13 cellular contexts compared by ENCODE assay signal in genomic region chr20:25083141-25083772, GRCh38. TPM values are rescaled to one million over a fixed set of nuclear protein-coding genes. Genes with fewer than 3 reads are reported as not detected.
DNase-seq lines count a peak whose midpoint lies in the region; ATAC-seq and TF ChIP-seq lines count a peak whose summit lies in the region.
"Had no signal": no experiment of that assay in that cellular context is flagged by ENCODE, and none has a peak within 500 bp of the region (broad histone marks: within the 10 kb centered on the region; RNA-seq: fewer than 3 reads in every experiment).

No MANE protein-coding gene starts in this region.

- H3K9me3 ChIP-seq in CD4-positive, CD25-positive, alpha-beta regulatory T cell (ENCODE audit: control insufficient read depth in 2 of 2, low read length in 2 of 2) = no peaks in the 10 kb centered on the region
- H3K9me3 ChIP-seq: heart left ventricle had no signal

- no peaks in the 10 kb centered on the region for H3K9me2 ChIP-seq in GM23338 (ENCODE audit: insufficient read depth)

- H3K4me1 ChIP-seq in CD4-positive, CD25-positive, alpha-beta regulatory T cell (ENCODE audit: control insufficient read depth, insufficient read depth, low read length, poor library complexity, severe bottlenecking) = peaks cover 37% of the 10 kb centered on the region
- peaks cover 11% of the 10 kb centered on the region for H3K4me1 ChIP-seq in GM23338 (ENCODE audit: insufficient read depth)

- no peak for DNase-seq in CD4-positive, CD25-positive, alpha-beta regulatory T cell
- DNase-seq in GM23338 (ENCODE audit: low spot score) = peak; percentile 43
- DNase-seq in activated naive CD8-positive, alpha-beta T cell treated with anti-CD3 and anti-CD28 coated beads for 36 hours = no peak
- DNase-seq in mesenteric fat pad (ENCODE audit: low spot score) = peak; percentile 57
- DNase-seq in UCSD-AML1 (lab: John Stamatoyannopoulos, UW; ENCODE audit: unreplicated experiment) = no peak
- DNase-seq: heart left ventricle, SHP77 had no signal

- peak overlapping the region; percentile 72 for H2AFZ ChIP-seq in GM23338

- no peaks in the 10 kb centered on the region for H3K36me3 Mint-ChIP-seq in CD4-positive, CD25-positive, alpha-beta regulatory T cell
- no peaks in the 10 kb centered on the region for H3K36me3 Mint-ChIP-seq in GM23338 (ENCODE audit: low read depth)
- H3K36me3 Mint-ChIP-seq in activated naive CD8-positive, alpha-beta T cell treated with anti-CD3 and anti-CD28 coated beads for 36 hours = no peaks in the 10 kb centered on the region
- H3K36me3 Mint-ChIP-seq: memory B cell had no signal

- ATAC-seq in CD4-positive, CD25-positive, alpha-beta regulatory T cell (ENCODE audit: low read depth in 2 of 2) = no peak
- ATAC-seq in GM23338 = peak; percentile 3; the same call in 2 of the 3 replicates
- ATAC-seq in GM19328 (IDR thresholded peaks at IDR 0.05; ENCODE audit: unreplicated experiment) = no peak
- ATAC-seq in HG03097 (IDR thresholded peaks at IDR 0.05; ENCODE audit: low FRiP score, unreplicated experiment) = no peak
- no peak for ATAC-seq in HG03039 (IDR thresholded peaks at IDR 0.05; ENCODE audit: unreplicated experiment)

- H3K27me3 ChIP-seq in CD4-positive, CD25-positive, alpha-beta regulatory T cell (ENCODE audit: control insufficient read depth, insufficient read depth, low read length) = peaks cover 39% of the 10 kb centered on the region
- peaks cover 99% of the 10 kb centered on the region for H3K27me3 ChIP-seq in GM23338 (ENCODE audit: insufficient read depth)

- no peak for TF ChIP-seq CTCF in GM23338 (conservative IDR thresholded peaks at IDR 0.05; ENCODE audit: low read depth in 2 of 2)

- peak overlapping the region; percentile 40 to 76 (median 58) for H3K4me3 Mint-ChIP-seq in CD4-positive, CD25-positive, alpha-beta regulatory T cell
- H3K4me3 Mint-ChIP-seq in GM23338 = peak overlapping the region; percentile 65
- peak overlapping the region; percentile 7 for H3K4me3 Mint-ChIP-seq in activated naive CD8-positive, alpha-beta T cell treated with anti-CD3 and anti-CD28 coated beads for 36 hours
- H3K4me3 Mint-ChIP-seq: memory B cell had no signal

- no peak overlapping the region for H3K27ac ChIP-seq in CD4-positive, CD25-positive, alpha-beta regulatory T cell (ENCODE audit: insufficient read depth, low read length, poor library complexity, severe bottlenecking)
- H3K27ac ChIP-seq in GM23338 (ENCODE audit: low read depth) = no peak overlapping the region
- H3K27ac ChIP-seq: heart left ventricle had no signal

- peaks cover 1 to 31% (median 15%) of the 10 kb centered on the region in 4 donors for H3K4me1 Mint-ChIP-seq in CD4-positive, CD25-positive, alpha-beta regulatory T cell
- peaks cover 19% of the 10 kb centered on the region for H3K4me1 Mint-ChIP-seq in GM23338
- H3K4me1 Mint-ChIP-seq in activated naive CD8-positive, alpha-beta T cell treated with anti-CD3 and anti-CD28 coated beads for 36 hours = peaks cover 12% of the 10 kb centered on the region

- peaks cover 10% of the 10 kb centered on the region for H4K20me1 ChIP-seq in GM23338 (replicated peaks; ENCODE audit: insufficient read depth)

- H3K36me3 ChIP-seq in CD4-positive, CD25-positive, alpha-beta regulatory T cell (ENCODE audit: control insufficient read depth, insufficient read depth, low read length) = no peaks in the 10 kb centered on the region
- H3K36me3 ChIP-seq in GM23338 (ENCODE audit: insufficient read depth) = no peaks in the 10 kb centered on the region
- H3K36me3 ChIP-seq: heart left ventricle had no signal

- peak overlapping the region; percentile 93 for H3K4me2 ChIP-seq in GM23338

- no peak overlapping the region for H3K27ac Mint-ChIP-seq in CD4-positive, CD25-positive, alpha-beta regulatory T cell
- H3K27ac Mint-ChIP-seq in GM23338 = no peak overlapping the region
- H3K27ac Mint-ChIP-seq in activated naive CD8-positive, alpha-beta T cell treated with anti-CD3 and anti-CD28 coated beads for 36 hours = no peak overlapping the region
- H3K27ac Mint-ChIP-seq: memory B cell had no signal

- peaks cover 68% of the 10 kb centered on the region for H3K27me3 Mint-ChIP-seq in CD4-positive, CD25-positive, alpha-beta regulatory T cell
- H3K27me3 Mint-ChIP-seq in GM23338 (ENCODE audit: insufficient read depth, low read depth, poor library complexity) = peaks cover 90% of the 10 kb centered on the region
- peaks cover 78% of the 10 kb centered on the region for H3K27me3 Mint-ChIP-seq in activated naive CD8-positive, alpha-beta T cell treated with anti-CD3 and anti-CD28 coated beads for 36 hours

- H3K4me3 ChIP-seq in CD4-positive, CD25-positive, alpha-beta regulatory T cell (ENCODE audit: low read depth, low read length) = peak overlapping the region; percentile 37
- H3K4me3 ChIP-seq in GM23338 = peak overlapping the region; percentile 72

- H3K9me3 Mint-ChIP-seq in CD4-positive, CD25-positive, alpha-beta regulatory T cell = peaks cover 0 to 7% (median 0%) of the 10 kb centered on the region in 7 donors
- H3K9me3 Mint-ChIP-seq in GM23338 = peaks cover 3% of the 10 kb centered on the region; the same call in 2 of the 3 replicates
- H3K9me3 Mint-ChIP-seq in activated naive CD8-positive, alpha-beta T cell treated with anti-CD3 and anti-CD28 coated beads for 36 hours = no peaks in the 10 kb centered on the region
- H3K9me3 Mint-ChIP-seq: memory B cell had no signal

- H3K79me2 ChIP-seq in GM23338 (replicated peaks; ENCODE audit: insufficient read depth) = no peaks in the 10 kb centered on the region

- H3F3A ChIP-seq in GM23338 (replicated peaks; ENCODE audit: low read depth) = 0 out of 2 replicates have a peak, but pooled peaks cover 5% of the 10 kb centered on the region

TF ChIP-seq in GM23338, 12 proteins besides CTCF, POLR2A, EP300 and RAD21 (continues in another document):
- no peak for TF ChIP-seq EZH2phosphoT487 (IDR thresholded peaks at IDR 0.05; ENCODE audit: unreplicated experiment)

RNA-seq across cellular contexts. Expression of gene VSX1, which starts 1.3 kb away (rescaled TPM):
- total RNA-seq in CD4-positive, CD25-positive, alpha-beta regulatory T cell = not detected
- not detected for polyA plus RNA-seq in CD4-positive, CD25-positive, alpha-beta regulatory T cell
- total RNA-seq in GM23338 (2014; rRNA removed; shearing (Covaris generic)) = 0.16 and 0.73 TPM in 2 replicates
- not detected in 2 replicates for polyA plus RNA-seq in GM23338 (2016; fragmentation: Nextera tagmentation; extraction: Ambion mirVana)
- not detected for total RNA-seq in activated naive CD8-positive, alpha-beta T cell treated with anti-CD3 and anti-CD28 coated beads for 36 hours
- total RNA-seq in mesenteric fat pad = not detected
- total RNA-seq: renal cortical epithelial cell, subcutaneous adipose tissue had no signal

RNA-seq across cellular contexts. Expression of gene ACSS1, which starts 25.3 kb away (rescaled TPM):
- 38.7 TPM for total RNA-seq in CD4-positive, CD25-positive, alpha-beta regulatory T cell
- polyA plus RNA-seq in CD4-positive, CD25-positive, alpha-beta regulatory T cell = 10 to 100 TPM; 39.8 to 47.3 (median 40.9) TPM
- 2.7 and 4.1 TPM in 2 replicates for total RNA-seq in GM23338 (2014; rRNA removed; shearing (Covaris generic))
- 1.1 and 1.3 TPM in 2 replicates for polyA plus RNA-seq in GM23338 (2016; fragmentation: Nextera tagmentation; extraction: Ambion mirVana)
- total RNA-seq in activated naive CD8-positive, alpha-beta T cell treated with anti-CD3 and anti-CD28 coated beads for 36 hours = 10 to 100 TPM; 14.3 to 14.5 TPM
- total RNA-seq in mesenteric fat pad = 14.3 TPM

Comparison
In these comparisons a context has a peak if more than half of its experiments do, and no peak if none do; other contexts are left out.
1. DNase-seq: peak in GM23338 (single experiment) and mesenteric fat pad (single experiment); none in CD4-positive, CD25-positive, alpha-beta regulatory T cell (0 of 3), activated naive CD8-positive, alpha-beta T cell treated with anti-CD3 and anti-CD28 coated beads for 36 hours (single experiment) and UCSD-AML1 (single experiment).
2. H3K4me3 Mint-ChIP-seq: peak in every context shown above with its lines; median percentile 65 in GM23338; 58 in CD4-positive, CD25-positive, alpha-beta regulatory T cell; 7 in activated naive CD8-positive, alpha-beta T cell treated with anti-CD3 and anti-CD28 coated beads for 36 hours.